In the genomic region with DNA sequence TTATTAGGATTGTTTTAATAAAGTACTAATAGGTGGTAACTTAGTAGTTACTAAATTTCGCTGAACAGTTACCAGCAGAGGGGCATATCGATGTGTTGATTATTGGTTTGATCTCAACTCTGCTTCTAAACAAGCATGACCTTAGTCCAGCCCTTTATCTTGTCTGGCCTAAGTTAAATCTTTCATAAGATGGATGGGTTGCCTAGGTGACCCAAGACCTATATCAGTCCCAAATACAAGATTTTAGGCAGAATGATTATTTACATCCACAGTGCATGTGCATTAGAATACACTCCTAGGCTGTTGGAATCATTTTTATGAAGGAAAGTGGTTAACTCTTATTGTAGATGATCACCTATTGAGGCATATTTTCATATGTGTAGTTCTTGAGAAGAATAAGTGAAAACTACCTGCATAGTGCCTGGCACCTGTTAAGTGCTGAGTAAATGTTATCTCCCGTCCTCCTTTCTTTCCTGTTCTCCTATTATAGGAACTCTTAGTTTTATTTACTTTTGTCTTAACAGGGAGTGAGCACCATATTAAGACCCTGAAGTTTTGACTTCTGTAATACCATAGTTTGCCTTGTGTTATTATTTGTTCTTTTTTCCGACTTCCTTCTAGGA, we compare ENCODE assay signal across 8 cellular contexts. TPM values are rescaled to one million over a fixed set of nuclear protein-coding genes. Genes with fewer than 3 reads are reported as not detected.
DNase-seq lines count a peak whose midpoint lies in the region; ATAC-seq and TF ChIP-seq lines count a peak whose summit lies in the region.

No MANE protein-coding gene starts in this region.

- peaks cover 43 to 55% (median 48%) of the 10 kb centered on the region in 3 donors for H3K4me1 Mint-ChIP-seq in T-cell

- TF ChIP-seq CTCF in gastroesophageal sphincter (IDR thresholded peaks at IDR 0.05), result no peak
- no peak for TF ChIP-seq CTCF in spleen (IDR thresholded peaks at IDR 0.05 in 8 of 11, conservative IDR thresholded peaks at IDR 0.05 in 3 of 11)

- H3K9me3 ChIP-seq in gastroesophageal sphincter (no peaks in the 10 kb centered on the region), spleen (no peaks in the 10 kb centered on the region)

- H3K27me3 ChIP-seq in gastroesophageal sphincter (no peaks in the 10 kb centered on the region), spleen (replicated peaks in 1 of 7) (no peaks in the 10 kb centered on the region)

- TF ChIP-seq EP300 in gastroesophageal sphincter (IDR thresholded peaks at IDR 0.05), result no peak

- peak overlapping the region; percentile 89 for H3K4me3 ChIP-seq in gastroesophageal sphincter
- peak overlapping the region; percentile 69 to 97 (median 86) for H3K4me3 ChIP-seq in spleen

- peak overlapping the region in 3 of 4 donors; percentile 92 to 97 (median 94) for H3K27ac ChIP-seq in gastroesophageal sphincter
- peak overlapping the region in 3 of 8 donors; percentile 79 to 89 (median 88) for H3K27ac ChIP-seq in spleen

- POLR2A ChIA-PET in T-cell (lab: Charles Lee), result no interaction called here

- no peaks in the 10 kb centered on the region for H3K36me3 ChIP-seq in gastroesophageal sphincter
- no peaks in the 10 kb centered on the region for H3K36me3 ChIP-seq in spleen

- in situ Hi-C loops in ACHN (cut with HindIII; ENCODE audit: low pct_ligation_motif_present, low pct_unique_long_range_greater_than_20kb, low sequenced_read_pairs), result no loop called here

- peak overlapping the region; percentile 94 to 98 (median 95) for H3K4me3 Mint-ChIP-seq in T-cell

- WGBS in gastroesophageal sphincter (ENCODE audit: low coverage in 1 of 2), 2 donors, result 15 to 28% methylated on average over 3 to 4 of the region's 4 CpGs
- 44 to 55% (median 49%) methylated on average over 4 of the region's 4 CpGs for WGBS in spleen, 5 donors

- H3K4me1 ChIP-seq in gastroesophageal sphincter, result peaks cover 0 to 54% (median 4%) of the 10 kb centered on the region in 3 donors
- H3K4me1 ChIP-seq in spleen, result peaks cover 10 to 54% (median 18%) of the 10 kb centered on the region in 6 donors

- no peaks in the 10 kb centered on the region for H3K27me3 Mint-ChIP-seq in T-cell

- no peaks in the 10 kb centered on the region for H3K9me3 Mint-ChIP-seq in T-cell

- CTCF ChIA-PET in T-cell (lab: Charles Lee), result no interaction called here

- no peak for ATAC-seq in T-cell (replicated peaks in 1 of 4)
- no peak for ATAC-seq in gastroesophageal sphincter
- ATAC-seq in GM21390 (IDR thresholded peaks at IDR 0.05; ENCODE audit: unreplicated experiment), result no peak

- TF ChIP-seq POLR2A in gastroesophageal sphincter (IDR thresholded peaks at IDR 0.05), result no peak
- no peak for TF ChIP-seq POLR2A in spleen (IDR thresholded peaks at IDR 0.05)

- intact Hi-C loops in spleen (cut with DNase I; ENCODE audit: low total_unique reads), result no loop called here

- H3K27ac Mint-ChIP-seq in T-cell, result peak overlapping the region in 1 of 2 donors; percentile 93

- H3K36me3 Mint-ChIP-seq in T-cell, result no peaks in the 10 kb centered on the region

- DNase-seq in NCI-H146 (lab: John Stamatoyannopoulos, UW), result peak; percentile 32
- no peak for DNase-seq in NCI-H146 treated with DMSO at 0.1 percent for 48 hours (lab: John Stamatoyannopoulos, UW; ENCODE audit: unreplicated experiment)
- DNase-seq in T-cell, result no peak
- DNase-seq in spleen, result no peak
- DNase-seq in ACHN, result no peak
- DNase-seq in iPS-NIHi11 (ENCODE audit: low spot score), result no peak

RNA-seq across cellular contexts. Expression of a gene that starts 1.1 kb away (rescaled TPM):
- total RNA-seq in T-cell (10 to 100 TPM; 14.9 to 34.5 (median 16.5) TPM), gastroesophageal sphincter (10 to 100 TPM; 21.1 to 37.1 (median 30.7) TPM), spleen (10 to 100 TPM in 5 of 7 donors, 1 to 10 TPM in 2; 7.5 to 18.2 (median 14.9) TPM)
- polyA plus RNA-seq in spleen, result 10 to 100 TPM in 1 of 3 donors, 1 to 10 TPM in 2; 8.5 to 11.2 (median 9.4) TPM
